In genomic region chr5:143350790-143351603, GRCh38 we compare ENCODE assay signal across 9 cellular contexts. TPM values are rescaled to one million over a fixed set of nuclear protein-coding genes. Genes with fewer than 3 reads are reported as not detected.
DNase-seq lines count a peak whose midpoint lies in the region; ATAC-seq and TF ChIP-seq lines count a peak whose summit lies in the region.
"Had no signal": no experiment of that assay in that cellular context is flagged by ENCODE, and none has a peak within 500 bp of the region (broad histone marks: within the 10 kb centered on the region; RNA-seq: fewer than 3 reads in every experiment).

No MANE protein-coding gene starts in this region.

- ATAC-seq in GM18519 (IDR thresholded peaks at IDR 0.05; ENCODE audit: low FRiP score, unreplicated experiment) (peak; percentile 38), GM21381 (IDR thresholded peaks at IDR 0.05; ENCODE audit: unreplicated experiment) (no peak)
- ATAC-seq in stimulated activated effector memory CD8-positive, alpha-beta T cell treated with anti-CD3 and anti-CD28 coated beads, Interleukin-12 subunit alpha, Interleukin-12 subunit beta, amount 100 ng/mL, for 72 hours = peak; percentile 90
- ATAC-seq: effector memory CD8-positive, alpha-beta T cell had no signal

- in situ Hi-C loops in KBM-7 (cut with MboI; ENCODE audit: low pct_unique_long_range_greater_than_20kb, low sequenced_read_pairs) (no loop called here), GM13976 (cut with MboI; ENCODE audit: low sequenced_read_pairs, unreplicated experiment) (no loop called here)

- H3K9me3 Mint-ChIP-seq in stimulated activated effector memory CD8-positive, alpha-beta T cell treated with anti-CD3 and anti-CD28 coated beads, Interleukin-12 subunit alpha, Interleukin-12 subunit beta, amount 100 ng/mL, for 72 hours = no peaks in the 10 kb centered on the region
- H3K9me3 Mint-ChIP-seq: effector memory CD8-positive, alpha-beta T cell; T-helper 1 cell treated with Interleukin-12 subunit alpha and Interleukin-12 subunit beta and Interleukin-4 antibody, amounts not matched to agents 30 μg/mL and 1 μg/mL, for 36 hours had no signal

- no peak for TF ChIP-seq CTCF in GM13976 (IDR thresholded peaks at IDR 0.05; ENCODE audit: borderline replicate concordance, control extremely low read depth, extremely low read depth, insufficient read depth, missing control alignments)

- H3K4me3 Mint-ChIP-seq in stimulated activated effector memory CD8-positive, alpha-beta T cell treated with anti-CD3 and anti-CD28 coated beads, Interleukin-12 subunit alpha, Interleukin-12 subunit beta, amount 100 ng/mL, for 72 hours = no peak overlapping the region
- H3K4me3 Mint-ChIP-seq: effector memory CD8-positive, alpha-beta T cell; T-helper 1 cell treated with Interleukin-12 subunit alpha and Interleukin-12 subunit beta and Interleukin-4 antibody, amounts not matched to agents 30 μg/mL and 1 μg/mL, for 36 hours had no signal

- H3K4me1 Mint-ChIP-seq in stimulated activated effector memory CD8-positive, alpha-beta T cell treated with anti-CD3 and anti-CD28 coated beads, Interleukin-12 subunit alpha, Interleukin-12 subunit beta, amount 100 ng/mL, for 72 hours = peaks cover 36% of the 10 kb centered on the region

- no peak overlapping the region for H3K27ac Mint-ChIP-seq in stimulated activated effector memory CD8-positive, alpha-beta T cell treated with anti-CD3 and anti-CD28 coated beads, Interleukin-12 subunit alpha, Interleukin-12 subunit beta, amount 100 ng/mL, for 72 hours
- H3K27ac Mint-ChIP-seq: effector memory CD8-positive, alpha-beta T cell; T-helper 1 cell treated with Interleukin-12 subunit alpha and Interleukin-12 subunit beta and Interleukin-4 antibody, amounts not matched to agents 30 μg/mL and 1 μg/mL, for 36 hours had no signal

- peak; percentile 25 for DNase-seq in KBM-7
- DNase-seq in dermis blood vessel endothelial cell = peak; percentile 37
- DNase-seq in stimulated activated effector memory CD8-positive, alpha-beta T cell treated with anti-CD3 and anti-CD28 coated beads, Interleukin-12 subunit alpha, Interleukin-12 subunit beta, amount 100 ng/mL, for 72 hours (ENCODE audit: low spot score in 2 of 2) = no peak
- no peak for DNase-seq in stimulated activated CD8-positive, alpha-beta memory T cell treated with anti-CD3 and anti-CD28 coated beads, Interleukin-4, amount 100 ng/mL, for 48 hours
- DNase-seq in GM13976 (ENCODE audit: low spot score) = no peak
- DNase-seq: effector memory CD8-positive, alpha-beta T cell had no signal

- peaks cover 9% of the 10 kb centered on the region for H3K36me3 Mint-ChIP-seq in stimulated activated effector memory CD8-positive, alpha-beta T cell treated with anti-CD3 and anti-CD28 coated beads, Interleukin-12 subunit alpha, Interleukin-12 subunit beta, amount 100 ng/mL, for 72 hours

RNA-seq across cellular contexts. Expression of gene NR3C1, which starts 52.5 kb away (rescaled TPM):
- total RNA-seq in dermis blood vessel endothelial cell = 19.7 and 21.4 TPM in 2 replicates

Comparison
In these comparisons a context has a peak if more than half of its experiments do, and no peak if none do; other contexts are left out.
1. DNase-seq: peak in KBM-7 (single experiment) and dermis blood vessel endothelial cell (single experiment); none in stimulated activated effector memory CD8-positive, alpha-beta T cell treated with anti-CD3 and anti-CD28 coated beads, Interleukin-12 subunit alpha, Interleukin-12 subunit beta, amount 100 ng/mL, for 72 hours (0 of 2), stimulated activated CD8-positive, alpha-beta memory T cell treated with anti-CD3 and anti-CD28 coated beads, Interleukin-4, amount 100 ng/mL, for 48 hours (single experiment) and GM13976 (single experiment).